8 cellular contexts compared by ENCODE assay signal in genomic region chr3:21528291-21528690, GRCh38.
"Had no signal": no experiment of that assay in that cellular context is flagged by ENCODE, and none has a peak within 500 bp of the region (broad histone marks: within the 10 kb centered on the region; RNA-seq: fewer than 3 reads in every experiment).

No MANE protein-coding gene starts in this region.

- H3K36me3 Mint-ChIP-seq: IgD-negative memory B cell had no signal

- H3K27me3 Mint-ChIP-seq: IgD-negative memory B cell had no signal

- H3K4me1 Mint-ChIP-seq: IgD-negative memory B cell had no signal

- H3K9me3 Mint-ChIP-seq: HFFc6 had no signal

- H3K9ac ChIP-seq: GM23248, KMS-11 had no signal

- H3K4me1 ChIP-seq: HAP-1 had no signal

- DNase-seq: GM23248, GOT3, H7, HFFc6, KBM-7 had no signal

- H3K4me3 Mint-ChIP-seq: HFFc6, IgD-negative memory B cell had no signal

- H3K27ac Mint-ChIP-seq: HFFc6, IgD-negative memory B cell had no signal

- H3K36me3 ChIP-seq: HAP-1 had no signal

- H3K9me3 ChIP-seq: HAP-1 had no signal

- H3K4me3 ChIP-seq: GM23248, HAP-1 had no signal
